25 cellular contexts compared by ENCODE assay signal in genomic region chr4:45063166-45063565, GRCh38.
DNase-seq lines count a peak whose midpoint lies in the region; ATAC-seq, FAIRE-seq and TF ChIP-seq lines count a peak whose summit lies in the region.
"Had no signal": no experiment of that assay in that cellular context is flagged by ENCODE, and none has a peak within 500 bp of the region (broad histone marks: within the 10 kb centered on the region; RNA-seq: fewer than 3 reads in every experiment).

No MANE protein-coding gene starts in this region.

- peak; percentile 56 for DNase-seq in NCI-H2227 (lab: John Stamatoyannopoulos, UW; ENCODE audit: unreplicated experiment)
- DNase-seq in NCI-H2227 treated with DMSO at 0.1 percent for 48 hours (lab: John Stamatoyannopoulos, UW): no peak
- peak; percentile 30 for DNase-seq in NCI-H69 (lab: John Stamatoyannopoulos, UW)
- peak; percentile 40 for DNase-seq in inferior parietal cortex (ENCODE audit: extremely low spot score)
- no peak for DNase-seq in hepatic stellate cell (ENCODE audit: low spot score)
- DNase-seq in GM12891 (ENCODE audit: insufficient read length, low spot score): no peak
- DNase-seq: activated CD8-positive, alpha-beta T cell treated with anti-CD3 and anti-CD28 coated beads for 36 hours; activated naive CD4-positive, alpha-beta T cell treated with anti-CD3 and anti-CD28 coated beads, Interleukin-2, amount 10 ng/mL, durations not matched to agents 7 days and 5 days; body of pancreas; CD4-positive, alpha-beta T cell; foreskin melanocyte; left cardiac atrium; mammary epithelial cell; NCI-H1092; NCI-H2029 treated with DMSO at 0.1 percent for 48 hours; NCI-H510A treated with DMSO at 0.1 percent for 48 hours; small intestine; stimulated activated naive CD4-positive, alpha-beta T cell; upper lobe of right lung had no signal

- no peak for FAIRE-seq in GM12891 (lab: Jason Lieb, UNC)
- FAIRE-seq: A549, GM18507, K562, small intestine had no signal

- no peak for ATAC-seq in GM21390 (IDR thresholded peaks at IDR 0.05; ENCODE audit: unreplicated experiment)
- no peak for ATAC-seq in GM19395 (IDR thresholded peaks at IDR 0.05; ENCODE audit: unreplicated experiment)
- ATAC-seq: A549; activated CD8-positive, alpha-beta T cell treated with anti-CD3 and anti-CD28 coated beads for 36 hours; body of pancreas; K562; left cardiac atrium; Right ventricle myocardium inferior; upper lobe of right lung had no signal

- no peak for TF ChIP-seq POLR2A in GM12891 (IDR thresholded peaks at IDR 0.05; ENCODE audit: low read depth, low read length)

TF ChIP-seq in GM12891, 5 proteins besides CTCF, POLR2A, EP300 and RAD21:
- TF ChIP-seq TAF1 (IDR thresholded peaks at IDR 0.05; ENCODE audit: low read depth, low read length) (no peak), POU2F2 (IDR thresholded peaks at IDR 0.05; ENCODE audit: low read depth, low read length) (no peak), SPI1 (IDR thresholded peaks at IDR 0.05; ENCODE audit: low read depth, low read length) (no peak), POLR2AphosphoS5 (IDR thresholded peaks at IDR 0.05; ENCODE audit: low read depth, low read length) (no peak), PAX5 (IDR thresholded peaks at IDR 0.05; ENCODE audit: insufficient read depth, low read length, severe bottlenecking) (no peak)

Comparison
In these comparisons a context has a peak if more than half of its experiments do, and no peak if none do; other contexts are left out.
1. DNase-seq: peak in NCI-H2227 (single experiment), NCI-H69 (single experiment) and inferior parietal cortex (single experiment); none in NCI-H2227 treated with DMSO at 0.1 percent for 48 hours (single experiment), hepatic stellate cell (single experiment) and GM12891 (single experiment).